10 cellular contexts compared by ENCODE assay signal in genomic region chr11:393219-394033, GRCh38. TPM values are rescaled to one million over a fixed set of nuclear protein-coding genes. Genes with fewer than 3 reads are reported as not detected.
A peak's percentile ranks its signal among the peaks of the same experiment; 100 is the strongest.
DNase-seq lines count a peak whose midpoint lies in the region; ATAC-seq, FAIRE-seq and TF ChIP-seq lines count a peak whose summit lies in the region.
"Had no signal": no experiment of that assay in that cellular context is flagged by ENCODE, and none has a peak within 500 bp of the region (broad histone marks: within the 10 kb centered on the region; RNA-seq: fewer than 3 reads in every experiment).

No MANE protein-coding gene starts in this region.

- CTCF ChIA-PET in OCI-LY7 (lab: Charles Lee; ENCODE audit: unreplicated experiment): no interaction called here

- H3K79me2 ChIP-seq in OCI-LY7 (ENCODE audit: insufficient read depth, low read depth, low read length): no peaks in the 10 kb centered on the region

- intact Hi-C loops in breast epithelium (cut with DNase I; ENCODE audit: low total_unique reads) (no loop called here), OCI-LY7 (cut with micrococcal nuclease; ENCODE audit: unreplicated experiment) (no loop called here)

- H3K4me1 ChIP-seq in breast epithelium (peaks cover 10 to 16% of the 10 kb centered on the region in 2 donors), mucosa of rectum (ENCODE audit: control insufficient read depth in 2 of 2, insufficient read depth in 2 of 2, low read length in 2 of 2) (peaks cover 8 to 14% of the 10 kb centered on the region in 2 donors), OCI-LY7 (ENCODE audit: insufficient read depth, low read length, poor library complexity, severe bottlenecking) (no peaks in the 10 kb centered on the region)

- TF ChIP-seq CTCF in C4-2B (conservative IDR thresholded peaks at IDR 0.05) (no peak), breast epithelium (IDR thresholded peaks at IDR 0.05) (no peak), OCI-LY7 (conservative IDR thresholded peaks at IDR 0.05; ENCODE audit: low read length) (no peak)

- H3K4me3 ChIP-seq in breast epithelium (peak overlapping the region in 2 of 3 donors; percentile 55 to 79), mucosa of rectum (ENCODE audit: low read length in 2 of 2) (peak overlapping the region; percentile 77 to 83), OCI-LY7 (ENCODE audit: low read depth, low read length, poor library complexity, severe bottlenecking) (no peak overlapping the region)

- POLR2A ChIA-PET in OCI-LY7 (lab: Charles Lee): no interaction called here

- BruUV-seq in OCI-LY7 (replicated peaks; lab: Mats Ljungman, UMichigan): no TSS peak

- peak overlapping the region; percentile 93 for H3K27ac ChIP-seq in C4-2B
- peak overlapping the region; percentile 92 to 94 for H3K27ac ChIP-seq in breast epithelium
- H3K27ac ChIP-seq in mucosa of rectum (ENCODE audit: low read depth in 2 of 2, low read length in 2 of 2): peak overlapping the region; percentile 88 to 93
- no peak overlapping the region for H3K27ac ChIP-seq in OCI-LY7 (ENCODE audit: low read depth, low read length, poor library complexity, severe bottlenecking)
- no peak overlapping the region for H3K27ac ChIP-seq in caudate nucleus (ENCODE audit: low read depth, low read length)

- TF ChIP-seq POLR2A in breast epithelium (IDR thresholded peaks at IDR 0.05): no peak

- H3K36me3 ChIP-seq in breast epithelium (no peaks in the 10 kb centered on the region), mucosa of rectum (ENCODE audit: control insufficient read depth in 2 of 2, insufficient read depth in 2 of 2, low read length in 2 of 2) (peaks cover 0 to 7% of the 10 kb centered on the region in 2 donors), OCI-LY7 (ENCODE audit: insufficient read depth, low read length) (no peaks in the 10 kb centered on the region)

- peak; percentile 99 for DNase-seq in HTR-8/SVneo (ENCODE audit: insufficient read length, low spot score)
- peak; percentile 87 to 90 for DNase-seq in breast epithelium (ENCODE audit: low spot score in 2 of 2)
- no peak for DNase-seq in OCI-LY7 (ENCODE audit: low spot score)
- no peak for DNase-seq in GOT3 (lab: John Stamatoyannopoulos, UW)
- no peak for DNase-seq in caudate nucleus (lab: John Stamatoyannopoulos, UW)

- peak; percentile 93 for FAIRE-seq in HTR-8/SVneo (lab: Jason Lieb, UNC)
- FAIRE-seq: islet of Langerhans had no signal

- H4K20me1 ChIP-seq in OCI-LY7 (ENCODE audit: insufficient read depth, low read length): no peaks in the 10 kb centered on the region

- H3K9me3 ChIP-seq in breast epithelium: no peaks in the 10 kb centered on the region
- no peaks in the 10 kb centered on the region for H3K9me3 ChIP-seq in mucosa of rectum (ENCODE audit: control insufficient read depth in 2 of 2, low read length in 2 of 2)
- no peaks in the 10 kb centered on the region for H3K9me3 ChIP-seq in OCI-LY7 (ENCODE audit: low read length)

- no peaks in the 10 kb centered on the region for H3K9me2 ChIP-seq in OCI-LY7 (ENCODE audit: insufficient read depth, low read length)

- no peak overlapping the region for H2AFZ ChIP-seq in OCI-LY7 (ENCODE audit: low read length)

- peaks cover 0 to 3% of the 10 kb centered on the region in 2 donors for H3K27me3 ChIP-seq in breast epithelium
- no peaks in the 10 kb centered on the region for H3K27me3 ChIP-seq in mucosa of rectum (ENCODE audit: control insufficient read depth in 2 of 2, insufficient read depth in 2 of 2, low read length in 2 of 2)

- H3K4me2 ChIP-seq in OCI-LY7 (ENCODE audit: low read length): no peak overlapping the region

- ATAC-seq in HG03175 (IDR thresholded peaks at IDR 0.05; ENCODE audit: unreplicated experiment): no peak

- peak overlapping the region; percentile 32 to 96 for H3K9ac ChIP-seq in mucosa of rectum (ENCODE audit: low read depth in 1 of 2, low read length in 2 of 2)

RNA-seq across cellular contexts. Expression of gene PKP3, which starts 0.6 kb away (rescaled TPM):
- total RNA-seq in breast epithelium (10 to 100 TPM in 2 of 3 donors, under 1 TPM in 1; 0.32 to 60.9 (median 36.7) TPM), OCI-LY7 (2022) (not detected in 2 replicates)
- not detected in 2 replicates for total RNA-seq in OCI-LY7 (2014; rRNA removed; shearing (Covaris generic))
- total RNA-seq: activated T-helper 2 cell treated with anti-CD3 and anti-CD28 coated beads, Interferon-gamma antibody, Interleukin-2, Interleukin-4, amounts not matched to agents 10 μg/mL and 5 μg/mL and 100 μg/mL, durations not matched to agents 14 hours and 24 hours and 36 hours had no signal

RNA-seq across cellular contexts. Expression of gene SIGIRR, which starts 21.4 kb away (rescaled TPM):
- total RNA-seq in breast epithelium (10 to 100 TPM; 37.3 to 49.8 (median 46.5) TPM), OCI-LY7 (2022) (25.3 and 29.2 TPM in 2 replicates)
- total RNA-seq in OCI-LY7 (2014; rRNA removed; shearing (Covaris generic)): 36.9 and 57.2 TPM in 2 replicates

RNA-seq across cellular contexts. Expression of gene B4GALNT4, which starts 24.1 kb away (rescaled TPM):
- total RNA-seq in breast epithelium: 10 to 100 TPM in 1 of 3 donors, 1 to 10 TPM in 1, under 1 TPM in 1; 0.48 to 11.3 (median 8.2) TPM
- total RNA-seq in OCI-LY7 (2014; rRNA removed; shearing (Covaris generic)): not detected in 2 replicates
- not detected in 2 replicates for total RNA-seq in OCI-LY7 (2022)

RNA-seq across cellular contexts. Expression of gene ANO9, which starts 48.4 kb away (rescaled TPM):
- total RNA-seq in breast epithelium: 10 to 100 TPM in 1 of 3 donors, 1 to 10 TPM in 1, under 1 TPM in 1; 0.32 to 14.2 (median 9.8) TPM
- 22.2 and 25.7 TPM in 2 replicates for total RNA-seq in OCI-LY7 (2014; rRNA removed; shearing (Covaris generic))
- 27.6 and 28.2 TPM in 2 replicates for total RNA-seq in OCI-LY7 (2022)

RNA-seq across cellular contexts. Expression of gene PTDSS2, which starts 56.7 kb away (rescaled TPM):
- 10 to 100 TPM; 23.8 to 53.7 (median 33.1) TPM for total RNA-seq in breast epithelium
- total RNA-seq in OCI-LY7 (2014; rRNA removed; shearing (Covaris generic)): 19.6 and 27.8 TPM in 2 replicates
- total RNA-seq in OCI-LY7 (2022): 30.3 and 32.7 TPM in 2 replicates

Comparison
In these comparisons a context has a peak if more than half of its experiments do, and no peak if none do; other contexts are left out.
1. H3K27ac ChIP-seq: peak in C4-2B (single experiment), breast epithelium (2 of 2) and mucosa of rectum (2 of 2); none in OCI-LY7 (single experiment) and caudate nucleus (single experiment).
2. DNase-seq: peak in HTR-8/SVneo (single experiment) and breast epithelium (2 of 2); none in OCI-LY7 (single experiment), GOT3 (single experiment) and caudate nucleus (0 of 61).